Comparison of ENCODE assay signal across 1 cellular context in genomic region chr4:98928505-98929340, GRCh38.
TF ChIP-seq lines count a peak whose summit lies in the region.

EIF4E (minus strand) TSS chr4:98929133; CDS start chr4:98929112, 21 bp downstream.

TF ChIP-seq in K562, 482 proteins besides CTCF, POLR2A, EP300 and RAD21 (continued from another document and continues in another):
- no peak; the same call in none of the 2 replicates for TF ChIP-seq MGA (IDR thresholded peaks at IDR 0.05)
- TF ChIP-seq RBM34 (IDR thresholded peaks at IDR 0.05; ENCODE audit: borderline replicate concordance, insufficient read depth, low read length): no peak
- TF ChIP-seq SPI1 (IDR thresholded peaks at IDR 0.05; ENCODE audit: borderline replicate concordance, low read depth, low read length): no peak
- peak; percentile 83 for TF ChIP-seq DIDO1 (tag; IDR thresholded peaks at IDR 0.05; ENCODE audit: low read depth)
- TF ChIP-seq U2AF1 (optimal IDR thresholded peaks at IDR 0.05; ENCODE audit: low read depth, low read length): peak; percentile 22
- TF ChIP-seq ZKSCAN1 (IDR thresholded peaks at IDR 0.05; ENCODE audit: low read depth, low read length): no peak
- TF ChIP-seq ERF (CRISPR knock-in tag; IDR thresholded peaks at IDR 0.05): no peak
- no peak for TF ChIP-seq HMG20B (CRISPR knock-in tag; IDR thresholded peaks at IDR 0.05)
- TF ChIP-seq ATF1 (CRISPR knock-in tag; IDR thresholded peaks at IDR 0.05): no peak
- peak; percentile 62 for TF ChIP-seq ATF1 (tag; IDR thresholded peaks at IDR 0.05)
- TF ChIP-seq DPF2 (IDR thresholded peaks at IDR 0.05): no peak; the same call in 1 of the 2 replicates
- no peak; the same call in 1 of the 2 replicates for TF ChIP-seq NFIC (IDR thresholded peaks at IDR 0.05)
- TF ChIP-seq SP2 (IDR thresholded peaks at IDR 0.05; ENCODE audit: extremely low read depth, low read depth, low read length, poor library complexity, severe bottlenecking): no peak
- TF ChIP-seq SNRNP70 (optimal IDR thresholded peaks at IDR 0.05; ENCODE audit: low read depth, low read length): no peak
- TF ChIP-seq ZNF3 (CRISPR knock-in tag; IDR thresholded peaks at IDR 0.05): no peak
- TF ChIP-seq FOXO4 (CRISPR knock-in tag; IDR thresholded peaks at IDR 0.05): no peak
- no peak for TF ChIP-seq ZNF184 (CRISPR knock-in tag; IDR thresholded peaks at IDR 0.05)
- no peak for TF ChIP-seq ZNF407 (IDR thresholded peaks at IDR 0.05; ENCODE audit: low read depth)
- peak in 1 of 2 experiments; percentile 74 for TF ChIP-seq E2F6 (IDR thresholded peaks at IDR 0.05; ENCODE audit: borderline replicate concordance in 1 of 2, extremely low read depth in 1 of 2, insufficient read depth in 1 of 2, insufficient read length in 1 of 2, low read depth in 1 of 2, low read length in 1 of 2, poor library complexity in 1 of 2, severe bottlenecking in 1 of 2)
- no peak for TF ChIP-seq SLC30A9 (CRISPR knock-in tag; IDR thresholded peaks at IDR 0.05)
- peak; percentile 16; the same call in 1 of the 2 replicates for TF ChIP-seq ZNF316 (IDR thresholded peaks at IDR 0.05)
- no peak for TF ChIP-seq TCFL5 (CRISPR knock-in tag; conservative IDR thresholded peaks at IDR 0.05)
- TF ChIP-seq SIN3A (IDR thresholded peaks at IDR 0.05; ENCODE audit: borderline replicate concordance in 2 of 2, control insufficient read depth in 1 of 2, low read depth in 2 of 2, low read length in 2 of 2): no peak; a peak in 1 of 4 replicates
- peak; percentile 92 for TF ChIP-seq GTF2E2 (tag; IDR thresholded peaks at IDR 0.05)
- TF ChIP-seq FOXP1 (CRISPR knock-in tag; IDR thresholded peaks at IDR 0.05): peak; percentile 54; the same call in 1 of the 2 replicates
- no peak for TF ChIP-seq RBM17 (IDR thresholded peaks at IDR 0.05; ENCODE audit: borderline replicate concordance, low read depth, low read length)
- TF ChIP-seq ESRRA (IDR thresholded peaks at IDR 0.05; ENCODE audit: borderline replicate concordance, low read depth): 0 out of 2 replicates have a peak, but pooled peaks have one; percentile 5
- peak; percentile 80; the same call in 1 of the 2 replicates for TF ChIP-seq PATZ1 (CRISPR knock-in tag; IDR thresholded peaks at IDR 0.05; ENCODE audit: borderline replicate concordance)
- no peak for TF ChIP-seq ZNF696 (CRISPR knock-in tag; conservative IDR thresholded peaks at IDR 0.05)
- no peak for TF ChIP-seq ZNF165 (CRISPR knock-in tag; IDR thresholded peaks at IDR 0.05; ENCODE audit: borderline replicate concordance)
- no peak for TF ChIP-seq CAMTA2 (CRISPR knock-in tag; conservative IDR thresholded peaks at IDR 0.05)
- TF ChIP-seq FIP1L1 (IDR thresholded peaks at IDR 0.05; ENCODE audit: low read depth, low read length, poor library complexity, severe bottlenecking): peak; percentile 71
- no peak for TF ChIP-seq RCOR1 (IDR thresholded peaks at IDR 0.05; ENCODE audit: borderline replicate concordance in 1 of 2, low read depth in 2 of 2, low read length in 2 of 2)
- no peak for TF ChIP-seq PHB2 (IDR thresholded peaks at IDR 0.05; ENCODE audit: low read depth)
- no peak for TF ChIP-seq E2F3 (CRISPR knock-in tag; IDR thresholded peaks at IDR 0.05)
- TF ChIP-seq ZBTB17 (CRISPR knock-in tag; IDR thresholded peaks at IDR 0.05): peak; percentile 28; the same call in 1 of the 2 replicates
- TF ChIP-seq ARID1B (IDR thresholded peaks at IDR 0.05): peak; percentile 50; the same call in 1 of the 2 replicates
- TF ChIP-seq TAF15 (IDR thresholded peaks at IDR 0.05; ENCODE audit: low read depth, low read length): no peak
